15 cellular contexts compared by ENCODE assay signal in the genomic region with DNA sequence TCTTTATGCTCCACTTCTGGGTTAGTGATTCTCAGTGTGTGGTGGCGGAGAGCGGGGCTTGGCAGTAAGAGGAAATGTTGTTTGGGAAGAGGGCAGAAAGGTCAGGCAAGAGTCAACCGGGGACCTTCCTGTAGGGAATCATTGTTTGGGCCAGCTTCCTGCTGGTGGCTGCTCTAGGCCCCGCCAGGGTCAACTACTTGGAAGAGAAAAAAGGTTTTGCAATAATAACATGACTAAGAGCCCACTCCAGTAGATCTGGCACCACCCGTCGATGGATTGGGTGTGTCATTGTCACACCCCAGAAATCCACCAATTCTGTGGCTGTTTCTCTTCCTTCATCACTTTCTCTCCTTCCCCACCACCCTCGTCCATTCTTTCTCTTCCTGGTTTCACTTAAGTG. TPM values are rescaled to one million over a fixed set of nuclear protein-coding genes. Genes with fewer than 3 reads are reported as not detected.
DNase-seq lines count a peak whose midpoint lies in the region; ATAC-seq, FAIRE-seq and TF ChIP-seq lines count a peak whose summit lies in the region.
"Had no signal": no experiment of that assay in that cellular context is flagged by ENCODE, and none has a peak within 500 bp of the region (broad histone marks: within the 10 kb centered on the region; RNA-seq: fewer than 3 reads in every experiment).

No MANE protein-coding gene starts in this region.

- intact Hi-C loops in left ventricle myocardium superior (cut with micrococcal nuclease) (no loop called here), gastrocnemius medialis (cut with DNase I; ENCODE audit: low total_unique reads) (no loop called here), transverse colon (cut with DNase I; ENCODE audit: low total_unique reads) (no loop called here)

- TF ChIP-seq POLR2A in gastrocnemius medialis (IDR thresholded peaks at IDR 0.05) = no peak
- TF ChIP-seq POLR2A in GM12892 (IDR thresholded peaks at IDR 0.05; ENCODE audit: low read depth, low read length) = no peak
- TF ChIP-seq POLR2A in transverse colon (IDR thresholded peaks at IDR 0.05) = no peak

- in situ Hi-C loops in astrocyte of the spinal cord (cut with HindIII; ENCODE audit: low sequenced_read_pairs) (no loop called here), gastrocnemius medialis (cut with MboI; ENCODE audit: low sequenced_read_pairs in 4 of 4) (no loop called here), transverse colon (cut with MboI; ENCODE audit: low pct_ligation_motif_present in 1 of 4, low pct_unique_long_range_greater_than_20kb in 1 of 4, low sequenced_read_pairs in 3 of 4) (no loop called here)

- DNase-seq in H4 (ENCODE audit: low spot score) = peak; percentile 16
- peak; percentile 10 for DNase-seq in astrocyte of the spinal cord (ENCODE audit: low read depth, low spot score)
- DNase-seq in left ventricle myocardium superior = peak; percentile 37
- peak; percentile 6 to 25 for DNase-seq in gastrocnemius medialis
- no peak for DNase-seq in stimulated activated naive CD4-positive, alpha-beta T cell treated with Interleukin-2 at 50 U/mL for 16 hours (lab: John Stamatoyannopoulos, UW)
- DNase-seq in GM12892 (ENCODE audit: insufficient read length) = no peak
- no peak for DNase-seq in transverse colon
- DNase-seq: effector memory CD4-positive, alpha-beta T cell; T1000 had no signal

- H3K27me3 ChIP-seq in gastrocnemius medialis (peaks cover 0 to 6% (median 3%) of the 10 kb centered on the region in 3 donors), transverse colon (peaks cover 27% of the 10 kb centered on the region)

- H3K9me3 ChIP-seq in gastrocnemius medialis (no peaks in the 10 kb centered on the region), transverse colon (no peaks in the 10 kb centered on the region)

- TF ChIP-seq CTCF in astrocyte of the spinal cord (IDR thresholded peaks at IDR 0.05; ENCODE audit: low read depth, low read length) (no peak), gastrocnemius medialis (IDR thresholded peaks at IDR 0.05 in 4 of 5, conservative IDR thresholded peaks at IDR 0.05 in 1 of 5) (no peak), transverse colon (IDR thresholded peaks at IDR 0.05) (no peak)

- no peak for TF ChIP-seq EP300 in transverse colon (IDR thresholded peaks at IDR 0.05; ENCODE audit: low read depth)

- no peak overlapping the region for H3K4me3 ChIP-seq in astrocyte of the spinal cord (ENCODE audit: low read depth, low read length)
- no peak overlapping the region for H3K4me3 ChIP-seq in gastrocnemius medialis
- H3K4me3 ChIP-seq in transverse colon = no peak overlapping the region

- H3K36me3 ChIP-seq in gastrocnemius medialis (no peaks in the 10 kb centered on the region), transverse colon (no peaks in the 10 kb centered on the region)

- ATAC-seq in left ventricle myocardium superior = peak; percentile 57
- peak in 1 of 2 donors; percentile 61 for ATAC-seq in gastrocnemius medialis
- no peak for ATAC-seq in GM21576 (IDR thresholded peaks at IDR 0.05; ENCODE audit: unreplicated experiment)
- ATAC-seq: Panc1 had no signal

- WGBS in transverse colon (ENCODE audit: low coverage in 1 of 2), 2 donors = 46 to 59% methylated on average over 7 of the region's 7 CpGs

- H3K4me1 ChIP-seq in gastrocnemius medialis (no peaks in the 10 kb centered on the region), transverse colon (no peaks in the 10 kb centered on the region)

- no peak for FAIRE-seq in GM12892 (lab: Jason Lieb, UNC)

- H3K27ac ChIP-seq in gastrocnemius medialis (peak overlapping the region in 2 of 4 donors; percentile 46 to 47), transverse colon (no peak overlapping the region)
- H3K27ac ChIP-seq: KMS-11 had no signal

RNA-seq across cellular contexts. Expression of gene KRT24, which starts 4.2 kb away (rescaled TPM):
- total RNA-seq in H4 (2014; rRNA removed; shearing (Covaris generic)) = not detected in 2 replicates
- not detected for total RNA-seq in left ventricle myocardium superior
- not detected for total RNA-seq in gastrocnemius medialis
- polyA plus RNA-seq in GM12892 (2012; ENCODE audit: missing spikeins) = not detected
- total RNA-seq in transverse colon = 10 to 100 TPM in 1 of 4 donors, 1 to 10 TPM in 1, under 1 TPM in 1, not detected in 1; 0.64 to 13.5 (median 4.9) TPM
- total RNA-seq: activated CD8-positive, alpha-beta memory T cell treated with anti-CD3 and anti-CD28 coated beads for 36 hours; myocyte had no signal
- polyA plus RNA-seq: BJ had no signal

RNA-seq across cellular contexts. Expression of gene KRT222, which starts 42.7 kb away (rescaled TPM):
- total RNA-seq in H4 (2014; rRNA removed; shearing (Covaris generic)) = 0.06 TPM in 1 of 2 replicates, not detected in the other
- not detected for total RNA-seq in left ventricle myocardium superior
- total RNA-seq in gastrocnemius medialis = not detected
- not detected for polyA plus RNA-seq in GM12892 (2012; ENCODE audit: missing spikeins)
- total RNA-seq in transverse colon = under 1 TPM in 2 of 4 donors, not detected in 2; 0.27 to 0.48 TPM
- total RNA-seq: activated CD8-positive, alpha-beta memory T cell treated with anti-CD3 and anti-CD28 coated beads for 36 hours; myocyte had no signal
- polyA plus RNA-seq: BJ had no signal

RNA-seq across cellular contexts. Expression of gene KRT25, which starts 47.4 kb away (rescaled TPM):
- total RNA-seq in H4 (2014; rRNA removed; shearing (Covaris generic)) = not detected in 2 replicates
- total RNA-seq in left ventricle myocardium superior = not detected
- total RNA-seq in gastrocnemius medialis = not detected
- not detected for polyA plus RNA-seq in GM12892 (2012; ENCODE audit: missing spikeins)
- total RNA-seq in transverse colon = not detected
- total RNA-seq: activated CD8-positive, alpha-beta memory T cell treated with anti-CD3 and anti-CD28 coated beads for 36 hours; myocyte had no signal
- polyA plus RNA-seq: BJ had no signal

Comparison
In these comparisons a context has a peak if more than half of its experiments do, and no peak if none do; other contexts are left out.
1. DNase-seq: peak in H4 (single experiment), astrocyte of the spinal cord (single experiment), left ventricle myocardium superior (single experiment) and gastrocnemius medialis (2 of 2); none in stimulated activated naive CD4-positive, alpha-beta T cell treated with Interleukin-2 at 50 U/mL for 16 hours (single experiment), GM12892 (single experiment) and transverse colon (single experiment).